13 cellular contexts compared by ENCODE assay signal in the genomic region with DNA sequence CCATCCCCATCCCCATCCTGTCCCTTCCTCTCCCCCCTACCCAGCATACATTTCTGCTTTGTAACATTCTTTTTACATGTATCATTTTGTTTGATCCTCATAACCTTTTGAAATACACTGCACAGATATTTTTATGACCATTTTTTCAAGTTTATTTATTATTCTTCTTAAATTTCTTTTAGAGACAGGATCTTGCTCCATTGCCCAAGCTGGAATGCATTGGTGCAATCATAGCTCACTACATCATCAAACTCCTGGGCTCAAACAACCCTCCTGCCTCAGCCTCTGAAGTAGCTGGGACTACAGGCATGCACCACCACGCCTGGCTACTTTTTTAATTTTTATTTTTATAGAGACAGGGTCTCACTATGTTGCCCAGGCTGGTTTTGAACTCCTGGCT.
A peak's percentile ranks its signal among the peaks of the same experiment; 100 is the strongest.
DNase-seq lines count a peak whose midpoint lies in the region; ATAC-seq, FAIRE-seq and TF ChIP-seq lines count a peak whose summit lies in the region.
"Had no signal": no experiment of that assay in that cellular context is flagged by ENCODE, and none has a peak within 500 bp of the region (broad histone marks: within the 10 kb centered on the region; RNA-seq: fewer than 3 reads in every experiment).

No MANE protein-coding gene starts in this region.

- no peak for TF ChIP-seq EP300 in A549 (IDR thresholded peaks at IDR 0.05)

- H3K9me3 ChIP-seq in A549, result no peaks in the 10 kb centered on the region
- H3K9me3 ChIP-seq: BLaER1 had no signal

- POLR2A ChIA-PET in A549 (lab: Yijun Ruan, JAX) (interaction anchor here (1.2 kb wide), 1 partner anchor 123 kb away, joined by 3 read pairs; no protein-coding TSS in a partner anchor), RWPE1 (lab: Yijun Ruan, JAX; ENCODE audit: low non-redundant PET) (interaction anchor here (0.7 kb wide), 1 partner anchor 44 kb away, joined by 3 read pairs; no protein-coding TSS in a partner anchor)

- WGBS in A549 (ENCODE audit: missing lambda C conversion rate), result 80% methylated on average over 1 of the region's 1 CpG

- H3K27ac ChIP-seq in A549 (peak overlapping the region; percentile 3 to 40; a peak in 3 of 6 replicates), RWPE1 (peak overlapping the region; percentile 98)
- H3K27ac ChIP-seq: BLaER1 had no signal

- no peak overlapping the region for H3K4me2 ChIP-seq in A549

- TF ChIP-seq RAD21 in A549 (conservative IDR thresholded peaks at IDR 0.05 in 1 of 2, IDR thresholded peaks at IDR 0.05 in 1 of 2), result no peak

- peaks cover 30% of the 10 kb centered on the region for H3K4me1 ChIP-seq in A549

- H3K4me3 Mint-ChIP-seq in osteocyte (ENCODE audit: unreplicated experiment), result peak overlapping the region; percentile 84

- ATAC-seq in A549, result no peak
- no peak for ATAC-seq in GM18868 (IDR thresholded peaks at IDR 0.05; ENCODE audit: unreplicated experiment)
- ATAC-seq: T-cell had no signal

- no peaks in the 10 kb centered on the region for H3K9me3 Mint-ChIP-seq in osteocyte (ENCODE audit: unreplicated experiment)
- H3K9me3 Mint-ChIP-seq: T-cell had no signal

- CTCF ChIA-PET in A549 (lab: Yijun Ruan, JAX) (interaction anchor here (1.7 kb wide), 1 partner anchor 23 kb away, joined by 4 read pairs; no protein-coding TSS in a partner anchor), RWPE1 (lab: Yijun Ruan, JAX) (interaction anchor here (0.7 kb wide), 2 partner anchors 54 to 911 kb away, joined by 3 to 4 read pairs; no protein-coding TSS in a partner anchor)

- FAIRE-seq in A549 (lab: Jason Lieb, UNC), result no peak

- DNase-seq in A549 (ENCODE audit: low read depth in 1 of 2, low spot score in 1 of 2) (no peak), RWPE1 (ENCODE audit: low spot score) (peak; percentile 40), fibroblast of the aortic adventitia (ENCODE audit: low read depth) (peak; percentile 65), osteocyte (ENCODE audit: extremely low spot score, unreplicated experiment) (no peak), kidney glomerular epithelial cell (lab: John Stamatoyannopoulos, UW) (no peak), G401 (ENCODE audit: low spot score) (no peak)
- DNase-seq in activated naive CD4-positive, alpha-beta T cell treated with anti-CD3 and anti-CD28 coated beads, Interleukin-2, amount 50 U/mL, for 16 hours, result no peak
- DNase-seq: NCI-H1092; NCI-H82; stimulated activated naive CD4-positive, alpha-beta T cell; T-cell had no signal

- peaks cover 6% of the 10 kb centered on the region for H3K36me3 Mint-ChIP-seq in osteocyte (ENCODE audit: unreplicated experiment)
- H3K36me3 Mint-ChIP-seq: T-cell had no signal

- H3K4me3 ChIP-seq in A549 (no peak overlapping the region), fibroblast of the aortic adventitia (ENCODE audit: low read depth, low read length) (no peak overlapping the region)
- H3K4me3 ChIP-seq: BLaER1 had no signal

- in situ Hi-C loops in G401 (cut with HindIII; ENCODE audit: low sequenced_read_pairs), result no loop called here

- no peaks in the 10 kb centered on the region for H3K27me3 Mint-ChIP-seq in osteocyte (ENCODE audit: unreplicated experiment)

- peak overlapping the region; percentile 96 for H3K27ac Mint-ChIP-seq in osteocyte (ENCODE audit: unreplicated experiment)
- H3K27ac Mint-ChIP-seq: T-cell had no signal

- TF ChIP-seq CTCF in A549 (IDR thresholded peaks at IDR 0.05), result no peak
- TF ChIP-seq CTCF in RWPE1 (conservative IDR thresholded peaks at IDR 0.05; ENCODE audit: low read depth), result no peak
- no peak for TF ChIP-seq CTCF in fibroblast of the aortic adventitia (IDR thresholded peaks at IDR 0.05; ENCODE audit: insufficient read depth, low read length)
- no peak for TF ChIP-seq CTCF in osteocyte (IDR thresholded peaks at IDR 0.05)

- H3K4me1 Mint-ChIP-seq in osteocyte (ENCODE audit: unreplicated experiment), result peaks cover 4% of the 10 kb centered on the region

- TF ChIP-seq POLR2A in A549 (IDR thresholded peaks at IDR 0.05; ENCODE audit: low read length), result no peak

TF ChIP-seq in A549, 52 proteins besides CTCF, POLR2A, EP300 and RAD21:
- no peak for TF ChIP-seq HDAC2 (IDR thresholded peaks at IDR 0.05)
- TF ChIP-seq, protein P1, sequence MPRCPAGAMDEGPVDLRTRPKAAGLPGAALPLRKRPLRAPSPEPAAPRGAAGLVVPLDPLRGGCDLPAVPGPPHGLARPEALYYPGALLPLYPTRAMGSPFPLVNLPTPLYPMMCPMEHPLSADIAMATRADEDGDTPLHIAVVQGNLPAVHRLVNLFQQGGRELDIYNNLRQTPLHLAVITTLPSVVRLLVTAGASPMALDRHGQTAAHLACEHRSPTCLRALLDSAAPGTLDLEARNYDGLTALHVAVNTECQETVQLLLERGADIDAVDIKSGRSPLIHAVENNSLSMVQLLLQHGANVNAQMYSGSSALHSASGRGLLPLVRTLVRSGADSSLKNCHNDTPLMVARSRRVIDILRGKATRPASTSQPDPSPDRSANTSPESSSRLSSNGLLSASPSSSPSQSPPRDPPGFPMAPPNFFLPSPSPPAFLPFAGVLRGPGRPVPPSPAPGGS (IDR thresholded peaks at IDR 0.05), result no peak
- TF ChIP-seq CHD4 (IDR thresholded peaks at IDR 0.05; ENCODE audit: borderline replicate concordance), result no peak
- TF ChIP-seq BHLHE40 (IDR thresholded peaks at IDR 0.05; ENCODE audit: low read depth, low read length), result no peak
- TF ChIP-seq HOXA7 (CRISPR knock-in tag; IDR thresholded peaks at IDR 0.05), result no peak
- no peak for TF ChIP-seq KDM1A (IDR thresholded peaks at IDR 0.05; ENCODE audit: low read depth)
- TF ChIP-seq, protein P2, sequence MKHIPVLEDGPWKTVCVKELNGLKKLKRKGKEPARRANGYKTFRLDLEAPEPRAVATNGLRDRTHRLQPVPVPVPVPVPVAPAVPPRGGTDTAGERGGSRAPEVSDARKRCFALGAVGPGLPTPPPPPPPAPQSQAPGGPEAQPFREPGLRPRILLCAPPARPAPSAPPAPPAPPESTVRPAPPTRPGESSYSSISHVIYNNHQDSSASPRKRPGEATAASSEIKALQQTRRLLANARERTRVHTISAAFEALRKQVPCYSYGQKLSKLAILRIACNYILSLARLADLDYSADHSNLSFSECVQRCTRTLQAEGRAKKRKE (CRISPR knock-in tag; IDR thresholded peaks at IDR 0.05; ENCODE audit: low read depth), result no peak
- TF ChIP-seq, protein P3, sequence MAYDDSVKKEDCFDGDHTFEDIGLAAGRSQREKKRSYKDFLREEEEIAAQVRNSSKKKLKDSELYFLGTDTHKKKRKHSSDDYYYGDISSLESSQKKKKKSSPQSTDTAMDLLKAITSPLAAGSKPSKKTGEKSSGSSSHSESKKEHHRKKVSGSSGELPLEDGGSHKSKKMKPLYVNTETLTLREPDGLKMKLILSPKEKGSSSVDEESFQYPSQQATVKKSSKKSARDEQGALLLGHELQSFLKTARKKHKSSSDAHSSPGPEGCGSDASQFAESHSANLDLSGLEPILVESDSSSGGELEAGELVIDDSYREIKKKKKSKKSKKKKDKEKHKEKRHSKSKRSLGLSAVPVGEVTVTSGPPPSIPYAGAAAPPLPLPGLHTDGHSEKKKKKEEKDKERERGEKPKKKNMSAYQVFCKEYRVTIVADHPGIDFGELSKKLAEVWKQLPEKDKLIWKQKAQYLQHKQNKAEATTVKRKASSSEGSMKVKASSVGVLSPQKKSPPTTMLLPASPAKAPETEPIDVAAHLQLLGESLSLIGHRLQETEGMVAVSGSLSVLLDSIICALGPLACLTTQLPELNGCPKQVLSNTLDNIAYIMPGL (CRISPR knock-in tag; IDR thresholded peaks at IDR 0.05; ENCODE audit: borderline replicate concordance), result no peak
- no peak for TF ChIP-seq CBX2 (IDR thresholded peaks at IDR 0.05; ENCODE audit: borderline replicate concordance, low read depth)
- TF ChIP-seq RARB (CRISPR knock-in tag; IDR thresholded peaks at IDR 0.05), result no peak
- TF ChIP-seq, protein P4, sequence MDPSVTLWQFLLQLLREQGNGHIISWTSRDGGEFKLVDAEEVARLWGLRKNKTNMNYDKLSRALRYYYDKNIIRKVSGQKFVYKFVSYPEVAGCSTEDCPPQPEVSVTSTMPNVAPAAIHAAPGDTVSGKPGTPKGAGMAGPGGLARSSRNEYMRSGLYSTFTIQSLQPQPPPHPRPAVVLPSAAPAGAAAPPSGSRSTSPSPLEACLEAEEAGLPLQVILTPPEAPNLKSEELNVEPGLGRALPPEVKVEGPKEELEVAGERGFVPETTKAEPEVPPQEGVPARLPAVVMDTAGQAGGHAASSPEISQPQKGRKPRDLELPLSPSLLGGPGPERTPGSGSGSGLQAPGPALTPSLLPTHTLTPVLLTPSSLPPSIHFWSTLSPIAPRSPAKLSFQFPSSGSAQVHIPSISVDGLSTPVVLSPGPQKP (IDR thresholded peaks at IDR 0.05; ENCODE audit: low read depth, low read length), result no peak
- TF ChIP-seq, protein P5, sequence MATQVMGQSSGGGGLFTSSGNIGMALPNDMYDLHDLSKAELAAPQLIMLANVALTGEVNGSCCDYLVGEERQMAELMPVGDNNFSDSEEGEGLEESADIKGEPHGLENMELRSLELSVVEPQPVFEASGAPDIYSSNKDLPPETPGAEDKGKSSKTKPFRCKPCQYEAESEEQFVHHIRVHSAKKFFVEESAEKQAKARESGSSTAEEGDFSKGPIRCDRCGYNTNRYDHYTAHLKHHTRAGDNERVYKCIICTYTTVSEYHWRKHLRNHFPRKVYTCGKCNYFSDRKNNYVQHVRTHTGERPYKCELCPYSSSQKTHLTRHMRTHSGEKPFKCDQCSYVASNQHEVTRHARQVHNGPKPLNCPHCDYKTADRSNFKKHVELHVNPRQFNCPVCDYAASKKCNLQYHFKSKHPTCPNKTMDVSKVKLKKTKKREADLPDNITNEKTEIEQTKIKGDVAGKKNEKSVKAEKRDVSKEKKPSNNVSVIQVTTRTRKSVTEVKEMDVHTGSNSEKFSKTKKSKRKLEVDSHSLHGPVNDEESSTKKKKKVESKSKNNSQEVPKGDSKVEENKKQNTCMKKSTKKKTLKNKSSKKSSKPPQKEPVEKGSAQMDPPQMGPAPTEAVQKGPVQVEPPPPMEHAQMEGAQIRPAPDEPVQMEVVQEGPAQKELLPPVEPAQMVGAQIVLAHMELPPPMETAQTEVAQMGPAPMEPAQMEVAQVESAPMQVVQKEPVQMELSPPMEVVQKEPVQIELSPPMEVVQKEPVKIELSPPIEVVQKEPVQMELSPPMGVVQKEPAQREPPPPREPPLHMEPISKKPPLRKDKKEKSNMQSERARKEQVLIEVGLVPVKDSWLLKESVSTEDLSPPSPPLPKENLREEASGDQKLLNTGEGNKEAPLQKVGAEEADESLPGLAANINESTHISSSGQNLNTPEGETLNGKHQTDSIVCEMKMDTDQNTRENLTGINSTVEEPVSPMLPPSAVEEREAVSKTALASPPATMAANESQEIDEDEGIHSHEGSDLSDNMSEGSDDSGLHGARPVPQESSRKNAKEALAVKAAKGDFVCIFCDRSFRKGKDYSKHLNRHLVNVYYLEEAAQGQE (IDR thresholded peaks at IDR 0.05), result no peak
- TF ChIP-seq MYC (IDR thresholded peaks at IDR 0.05; ENCODE audit: borderline replicate concordance, low read length), result no peak
- TF ChIP-seq JUN (IDR thresholded peaks at IDR 0.05), result no peak

Comparison
In these comparisons a context has a peak if more than half of its experiments do, and no peak if none do; other contexts are left out.
1. DNase-seq: peak in RWPE1 (single experiment) and fibroblast of the aortic adventitia (single experiment); none in A549 (0 of 2), osteocyte (single experiment), kidney glomerular epithelial cell (single experiment), activated naive CD4-positive, alpha-beta T cell treated with anti-CD3 and anti-CD28 coated beads, Interleukin-2, amount 50 U/mL, for 16 hours (single experiment) and G401 (single experiment).